26 cellular contexts compared by ENCODE assay signal in the genomic region with DNA sequence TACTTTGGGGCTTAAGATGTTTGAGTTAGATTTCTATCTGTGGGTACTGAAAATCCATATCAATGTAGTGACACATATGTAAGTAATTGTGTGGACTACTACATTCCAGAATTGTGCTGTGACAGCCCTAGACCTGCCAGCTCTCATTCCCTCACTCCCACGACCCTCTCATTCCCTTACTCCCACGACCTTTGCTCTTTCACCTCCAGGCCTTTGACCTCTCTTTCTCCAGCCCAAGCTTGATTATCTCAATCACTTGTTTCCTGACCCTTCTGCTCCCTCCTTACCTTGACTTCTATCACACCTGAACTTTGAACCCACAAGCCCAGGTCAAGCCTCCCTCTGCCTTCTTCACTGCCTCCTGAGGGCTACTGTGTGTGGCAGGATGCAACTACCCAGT. TPM values are rescaled to one million over a fixed set of nuclear protein-coding genes. Genes with fewer than 3 reads are reported as not detected.
DNase-seq lines count a peak whose midpoint lies in the region; ATAC-seq, FAIRE-seq and TF ChIP-seq lines count a peak whose summit lies in the region.
"Had no signal": no experiment of that assay in that cellular context is flagged by ENCODE, and none has a peak within 500 bp of the region (broad histone marks: within the 10 kb centered on the region; RNA-seq: fewer than 3 reads in every experiment).

No MANE protein-coding gene starts in this region.

- peak overlapping the region; percentile 57; the same call in 1 of the 2 replicates for H2AFZ ChIP-seq in K562 (ENCODE audit: low read depth, low read length)
- no peak overlapping the region for H2AFZ ChIP-seq in SK-N-SH (ENCODE audit: low read depth)
- H2AFZ ChIP-seq: GM23248 had no signal

- no peaks in the 10 kb centered on the region for H3K9me3 Mint-ChIP-seq in activated naive CD4-positive, alpha-beta T cell treated with anti-CD3 and anti-CD28 coated beads, Interleukin-2, amount 50 U/mL, for 24 hours
- H3K9me3 Mint-ChIP-seq in Caco-2 (ENCODE audit: unreplicated experiment): no peaks in the 10 kb centered on the region
- peaks cover 0 to 10% (median 0%) of the 10 kb centered on the region in 11 donors for H3K9me3 Mint-ChIP-seq in naive thymus-derived CD4-positive, alpha-beta T cell
- H3K9me3 Mint-ChIP-seq: IgD-negative memory B cell had no signal

- ATAC-seq in K562 (no peak), GM19395 (IDR thresholded peaks at IDR 0.05; ENCODE audit: unreplicated experiment) (no peak)
- no peak for ATAC-seq in naive thymus-derived CD4-positive, alpha-beta T cell

- POLR2A ChIA-PET in Caco-2 (lab: Charles Lee): no interaction called here
- POLR2A ChIA-PET in K562 (lab: Yijun Ruan, JAX): no interaction called here
- POLR2A ChIA-PET in naive thymus-derived CD4-positive, alpha-beta T cell (lab: Charles Lee): no interaction called here
- POLR2A ChIA-PET in SK-N-SH (lab: Yijun Ruan, JAX): no interaction called here

- H4K20me1 ChIP-seq in K562 (replicated peaks; ENCODE audit: control insufficient read depth, insufficient read depth, low read length) (no peaks in the 10 kb centered on the region), SK-N-SH (ENCODE audit: insufficient read depth) (no peaks in the 10 kb centered on the region)
- H4K20me1 ChIP-seq: BLaER1 had no signal

- H3K9ac ChIP-seq in K562 (ENCODE audit: insufficient read depth in 1 of 2, low read depth in 2 of 2, low read length in 2 of 2) (no peak overlapping the region), SK-N-SH (no peak overlapping the region)
- H3K9ac ChIP-seq: BLaER1, GM23248 had no signal

- WGBS in K562 (ENCODE audit: insufficient coverage, low coverage, missing lambda C conversion rate): 4% methylated on average over 2 of the region's 2 CpGs
- 43% methylated on average over 2 of the region's 2 CpGs for WGBS in SK-N-SH (ENCODE audit: low lambda C conversion rate)

- H3K9me1 ChIP-seq in K562 (ENCODE audit: control insufficient read depth, insufficient read depth, low read length): no peaks in the 10 kb centered on the region

- H3K36me3 Mint-ChIP-seq in activated naive CD4-positive, alpha-beta T cell treated with anti-CD3 and anti-CD28 coated beads, Interleukin-2, amount 50 U/mL, for 24 hours: peaks cover 3% of the 10 kb centered on the region
- H3K36me3 Mint-ChIP-seq in Caco-2 (ENCODE audit: insufficient read depth, unreplicated experiment): peaks cover 14% of the 10 kb centered on the region
- H3K36me3 Mint-ChIP-seq in naive thymus-derived CD4-positive, alpha-beta T cell: peaks cover 4 to 8% (median 6%) of the 10 kb centered on the region in 5 donors

- TF ChIP-seq CTCF in Caco-2 (IDR thresholded peaks at IDR 0.05; ENCODE audit: insufficient read depth in 1 of 2, low read depth in 1 of 2, low read length in 1 of 2, severe bottlenecking in 1 of 2, unreplicated experiment in 1 of 2) (no peak), K562 (IDR thresholded peaks at IDR 0.05 in 2 of 3, conservative IDR thresholded peaks at IDR 0.05 in 1 of 3; ENCODE audit: insufficient read depth in 2 of 3, low read depth in 1 of 3, low read length in 3 of 3) (no peak), SK-N-SH (IDR thresholded peaks at IDR 0.05) (no peak)

- no peak for DNase-seq in activated naive CD4-positive, alpha-beta T cell treated with anti-CD3 and anti-CD28 coated beads, Interleukin-2, amount 50 U/mL, for 16 hours
- DNase-seq in Caco-2 (no peak), K562 (ENCODE audit: extremely low read depth in 1 of 4, low spot score in 3 of 4) (no peak), SK-N-SH (no peak), GM03348 (ENCODE audit: low spot score) (no peak)
- DNase-seq in naive thymus-derived CD4-positive, alpha-beta T cell: no peak
- DNase-seq: ACHN, COR-L47, DMS 273 treated with DMSO at 0.1 percent for 48 hours, DMS79 treated with DMSO at 0.1 percent for 48 hours, GM23248, Karpas-422, NCI-H1417, NCI-H187, NCI-H446, NCI-H526, OCI-M1, Right ventricle myocardium superior had no signal

- H3K4me1 Mint-ChIP-seq in activated naive CD4-positive, alpha-beta T cell treated with anti-CD3 and anti-CD28 coated beads, Interleukin-2, amount 50 U/mL, for 24 hours: peaks cover 14% of the 10 kb centered on the region
- H3K4me1 Mint-ChIP-seq in Caco-2 (ENCODE audit: low read depth, unreplicated experiment): peaks cover 13% of the 10 kb centered on the region
- H3K4me1 Mint-ChIP-seq in naive thymus-derived CD4-positive, alpha-beta T cell: peaks cover 17 to 25% (median 19%) of the 10 kb centered on the region in 7 donors

- TF ChIP-seq POLR2A in K562 (conservative IDR thresholded peaks at IDR 0.05): no peak

- no peak overlapping the region for H3K4me3 Mint-ChIP-seq in activated naive CD4-positive, alpha-beta T cell treated with anti-CD3 and anti-CD28 coated beads, Interleukin-2, amount 50 U/mL, for 24 hours
- H3K4me3 Mint-ChIP-seq in Caco-2 (ENCODE audit: unreplicated experiment): no peak overlapping the region
- H3K4me3 Mint-ChIP-seq in naive thymus-derived CD4-positive, alpha-beta T cell: no peak overlapping the region
- H3K4me3 Mint-ChIP-seq: IgD-negative memory B cell had no signal

- H3K36me3 ChIP-seq in Caco-2 (ENCODE audit: control insufficient read depth, insufficient read depth, low read length): no peaks in the 10 kb centered on the region
- H3K36me3 ChIP-seq in K562 (ENCODE audit: control insufficient read depth, insufficient read depth, low read length): 0 out of 3 replicates have a peak, but pooled peaks cover 3% of the 10 kb centered on the region
- peaks cover 0 to 5% (median 0%) of the 10 kb centered on the region in 3 experiments for H3K36me3 ChIP-seq in naive thymus-derived CD4-positive, alpha-beta T cell (ENCODE audit: control insufficient read depth in 2 of 3, insufficient read depth in 3 of 3, low read length in 3 of 3)
- H3K36me3 ChIP-seq in SK-N-SH (replicated peaks in 1 of 2; ENCODE audit: control insufficient read depth in 1 of 2, insufficient read depth in 2 of 2, low read length in 1 of 2): no peaks in the 10 kb centered on the region
- H3K36me3 ChIP-seq: HAP-1 had no signal

- H3K27me3 Mint-ChIP-seq in activated naive CD4-positive, alpha-beta T cell treated with anti-CD3 and anti-CD28 coated beads, Interleukin-2, amount 50 U/mL, for 24 hours: no peaks in the 10 kb centered on the region
- no peaks in the 10 kb centered on the region for H3K27me3 Mint-ChIP-seq in Caco-2 (ENCODE audit: insufficient read depth, unreplicated experiment)
- peaks cover 0 to 6% (median 0%) of the 10 kb centered on the region in 5 donors for H3K27me3 Mint-ChIP-seq in naive thymus-derived CD4-positive, alpha-beta T cell
- H3K27me3 Mint-ChIP-seq: IgD-negative memory B cell had no signal

- H3K27ac ChIP-seq in K562 (ENCODE audit: extremely low read depth, low read depth, low read length) (no peak overlapping the region), SK-N-SH (ENCODE audit: low read depth in 2 of 2, low read length in 1 of 2) (no peak overlapping the region)
- H3K27ac ChIP-seq in naive thymus-derived CD4-positive, alpha-beta T cell (ENCODE audit: low read depth, low read length): no peak overlapping the region
- H3K27ac ChIP-seq: 22Rv1, BLaER1, GM23248 had no signal

- H3K4me1 ChIP-seq in Caco-2 (peaks cover 6% of the 10 kb centered on the region; the same call in 1 of the 2 replicates), K562 (replicated peaks in 1 of 2; ENCODE audit: control insufficient read depth in 2 of 2, insufficient read depth in 2 of 2, low read length in 2 of 2) (peaks cover 4 to 14% of the 10 kb centered on the region in 2 experiments; a peak in 4 of 5 replicates), SK-N-SH (ENCODE audit: control insufficient read depth in 1 of 2, insufficient read depth in 2 of 2, low read depth in 1 of 2, low read length in 1 of 2) (peaks cover 0 to 12% of the 10 kb centered on the region in 2 experiments; a peak in 2 of 4 replicates)
- peaks cover 10 to 12% of the 10 kb centered on the region in 2 donors for H3K4me1 ChIP-seq in naive thymus-derived CD4-positive, alpha-beta T cell (ENCODE audit: control insufficient read depth in 2 of 2, insufficient read depth in 2 of 2, low read length in 2 of 2)

- H3K9me3 ChIP-seq in Caco-2: no peaks in the 10 kb centered on the region
- H3K9me3 ChIP-seq in K562 (replicated peaks; ENCODE audit: control insufficient read depth, insufficient read depth, low read depth, low read length): no peaks in the 10 kb centered on the region
- peaks cover 0 to 2% (median 0%) of the 10 kb centered on the region in 3 experiments for H3K9me3 ChIP-seq in naive thymus-derived CD4-positive, alpha-beta T cell (ENCODE audit: control insufficient read depth in 2 of 3, low read length in 3 of 3)
- no peaks in the 10 kb centered on the region for H3K9me3 ChIP-seq in SK-N-SH
- H3K9me3 ChIP-seq: BLaER1, HAP-1 had no signal

- TF ChIP-seq RAD21 in K562 (CRISPR knock-in tag; conservative IDR thresholded peaks at IDR 0.05 in 1 of 2, IDR thresholded peaks at IDR 0.05 in 1 of 2) (no peak), SK-N-SH (IDR thresholded peaks at IDR 0.05; ENCODE audit: low read length) (no peak)

- H3K27me3 ChIP-seq in Caco-2 (replicated peaks; ENCODE audit: control insufficient read depth, insufficient read depth, low read length) (no peaks in the 10 kb centered on the region), K562 (ENCODE audit: control insufficient read depth in 2 of 2, insufficient read depth in 2 of 2, low read length in 2 of 2) (no peaks in the 10 kb centered on the region), SK-N-SH (ENCODE audit: insufficient read depth) (no peaks in the 10 kb centered on the region)
- H3K27me3 ChIP-seq in naive thymus-derived CD4-positive, alpha-beta T cell (ENCODE audit: control insufficient read depth in 2 of 2, insufficient read depth in 2 of 2, low read length in 2 of 2): no peaks in the 10 kb centered on the region
- H3K27me3 ChIP-seq: BLaER1 had no signal

- intact Hi-C loops in Caco-2 (cut with micrococcal nuclease; ENCODE audit: unreplicated experiment): no loop called here
- intact Hi-C loops in K562 (cut with micrococcal nuclease): no loop called here
- intact Hi-C loops in naive thymus-derived CD4-positive, alpha-beta T cell (cut with micrococcal nuclease): loop anchor here in 1 of 2 donors (10.0 kb wide), 1 partner anchor 452 kb away; a partner anchor contains a TSS

- BruUV-seq in Caco-2 (replicated peaks; lab: Mats Ljungman, UMichigan) (no TSS peak), K562 (replicated peaks; lab: Mats Ljungman, UMichigan) (no TSS peak)

- CTCF ChIA-PET in Caco-2 (lab: Charles Lee) (interaction anchor here (1.0 kb wide), 1 partner anchor 32 kb away, joined by 3 read pairs; no protein-coding TSS in a partner anchor), K562 (lab: Yijun Ruan, JAX; ENCODE audit: low intra/inter-chr PET ratio) (no interaction called here), SK-N-SH (lab: Yijun Ruan, JAX) (interaction anchor here (0.9 to 5.3 kb wide), 3 partner anchors 10 to 32 kb away, joined by 3 to 26 read pairs (median 4); a partner anchor contains a TSS)
- CTCF ChIA-PET in naive thymus-derived CD4-positive, alpha-beta T cell (lab: Charles Lee): interaction anchor here (0.6 kb wide), 1 partner anchor 53 kb away, joined by 3 read pairs; no protein-coding TSS in a partner anchor

- FAIRE-seq in K562 (lab: Jason Lieb, UNC): no peak
- FAIRE-seq: GM12891, RCC 7860 had no signal

- no peaks in the 10 kb centered on the region for H3K9me2 ChIP-seq in SK-N-SH

- no peak for TF ChIP-seq EP300 in K562 (IDR thresholded peaks at IDR 0.05; ENCODE audit: low read length)
- TF ChIP-seq EP300 in SK-N-SH (IDR thresholded peaks at IDR 0.05; ENCODE audit: borderline replicate concordance in 1 of 2, low read depth in 1 of 2, low read length in 1 of 2): no peak

- peak overlapping the region; percentile 20 for H3K27ac Mint-ChIP-seq in activated naive CD4-positive, alpha-beta T cell treated with anti-CD3 and anti-CD28 coated beads, Interleukin-2, amount 50 U/mL, for 24 hours
- peak overlapping the region; percentile 18 for H3K27ac Mint-ChIP-seq in Caco-2 (ENCODE audit: unreplicated experiment)
- peak overlapping the region in 6 of 9 donors; percentile 39 to 98 (median 86) for H3K27ac Mint-ChIP-seq in naive thymus-derived CD4-positive, alpha-beta T cell

- in situ Hi-C loops in K562 (cut with MboI): no loop called here

- H3K79me2 ChIP-seq in K562 (ENCODE audit: control insufficient read depth, insufficient read depth, low read length) (peaks cover 14% of the 10 kb centered on the region), SK-N-SH (ENCODE audit: insufficient read depth) (peaks cover 13% of the 10 kb centered on the region)

- no peak overlapping the region for H3K4me2 ChIP-seq in K562 (ENCODE audit: insufficient read depth, low read length)
- H3K4me2 ChIP-seq in SK-N-SH: no peak overlapping the region
- H3K4me2 ChIP-seq: BLaER1 had no signal

- H3F3A ChIP-seq in SK-N-SH (replicated peaks; ENCODE audit: insufficient read depth): no peaks in the 10 kb centered on the region

- H3K4me3 ChIP-seq in Caco-2 (ENCODE audit: low read depth, low read length) (no peak overlapping the region), K562 (no peak overlapping the region), SK-N-SH (ENCODE audit: low read depth in 2 of 2, low read length in 1 of 2) (no peak overlapping the region)
- no peak overlapping the region for H3K4me3 ChIP-seq in naive thymus-derived CD4-positive, alpha-beta T cell (ENCODE audit: low read length)
- H3K4me3 ChIP-seq: BLaER1, GM23248, HAP-1 had no signal

RNA-seq across cellular contexts. Expression of a gene that starts 3.6 kb away (rescaled TPM):
- total RNA-seq in Caco-2 (2022) (53.3 and 56.4 TPM in 2 replicates), K562 (2014; rRNA removed) (140 and 148 TPM in 2 replicates), K562 (2014; rRNA removed; fragmentation: Illumina TruSeq; extraction: Trizol) (117 and 119 TPM in 2 replicates), K562 (2015; rRNA removed; fragmentation: Illumina TruSeq; extraction: Trizol) (131 TPM in 2 replicates), K562 (2021) (106 and 110 TPM in 2 replicates)
- 55.5 and 61.2 TPM in 2 replicates for total RNA-seq in K562 (2011; cell fraction: chromatin; rRNA removed; ENCODE audit: low replicate concordance)
- total RNA-seq in K562 (2011; cell fraction: nucleolus; rRNA removed): 45.7 and 51.0 TPM in 2 replicates
- 45.6 and 47.1 TPM in 2 replicates for total RNA-seq in K562 (2011; cell fraction: nucleoplasm; rRNA removed)
- polyA plus RNA-seq in K562 (2011; rRNA removed) (69.8 and 94.4 TPM in 2 replicates), K562 (2014; fragmentation: Illumina TruSeq; extraction: Trizol) (140 and 147 TPM in 2 replicates), K562 (2014; fragmentation: Nextera tagmentation; extraction: Ambion mirVana) (10 to 100 TPM; 20.7 to 40.2 TPM), K562 (2014; rRNA removed) (103 and 113 TPM in 2 replicates), SK-N-SH (2012; rRNA removed) (140 and 145 TPM in 2 replicates)
- polyA plus RNA-seq in K562 (2011; cell fraction: cytosol; rRNA removed): 80.6 and 98.7 TPM in 2 replicates
- polyA plus RNA-seq in K562 (2011; cell fraction: nucleus; rRNA removed): 36.0 and 40.8 TPM in 2 replicates
- polyA plus RNA-seq in K562 (2012): 77.9 and 122 TPM in 2 replicates
- polyA minus RNA-seq in K562 (2011; rRNA and poly(A)+ RNA removed): 63.4 and 91.2 TPM in 2 replicates
- 42.4 and 64.1 TPM in 2 replicates for polyA minus RNA-seq in K562 (2011; cell fraction: cytosol; rRNA and poly(A)+ RNA removed)
- 28.1 and 32.5 TPM in 2 replicates for polyA minus RNA-seq in K562 (2011; cell fraction: nucleus; rRNA and poly(A)+ RNA removed)
- 10 to 100 TPM; 16.8 to 59.3 (median 22.5) TPM for total RNA-seq in naive thymus-derived CD4-positive, alpha-beta T cell
- 10 to 100 TPM; 54.8 to 73.7 TPM for polyA plus RNA-seq in naive thymus-derived CD4-positive, alpha-beta T cell
- 148 and 151 TPM in 2 replicates for polyA plus RNA-seq in SK-N-SH (2012; cell fraction: cytosol; rRNA removed)
- polyA plus RNA-seq in SK-N-SH (2012; cell fraction: nucleus; rRNA removed): 68.4 and 76.8 TPM in 2 replicates

RNA-seq across cellular contexts. Expression of a gene that starts 26.0 kb away (rescaled TPM):
- total RNA-seq in Caco-2 (2022) (13.8 and 14.0 TPM in 2 replicates), K562 (2014; rRNA removed) (11.1 and 13.6 TPM in 2 replicates), K562 (2014; rRNA removed; fragmentation: Illumina TruSeq; extraction: Trizol) (1.3 and 2.0 TPM in 2 replicates), K562 (2015; rRNA removed; fragmentation: Illumina TruSeq; extraction: Trizol) (5.0 and 5.2 TPM in 2 replicates), K562 (2021) (11.8 and 14.9 TPM in 2 replicates)
- total RNA-seq in K562 (2011; cell fraction: chromatin; rRNA removed; ENCODE audit: low replicate concordance): 13.5 and 23.2 TPM in 2 replicates
- 18.2 and 23.6 TPM in 2 replicates for total RNA-seq in K562 (2011; cell fraction: nucleolus; rRNA removed)
- total RNA-seq in K562 (2011; cell fraction: nucleoplasm; rRNA removed): 9.9 and 12.0 TPM in 2 replicates
- polyA plus RNA-seq in K562 (2011; rRNA removed) (7.7 and 10.5 TPM in 2 replicates), K562 (2014; fragmentation: Illumina TruSeq; extraction: Trizol) (9.2 and 11.8 TPM in 2 replicates), K562 (2014; fragmentation: Nextera tagmentation; extraction: Ambion mirVana) (under 1 TPM; 0.35 to 0.52 TPM), K562 (2014; rRNA removed) (8.6 and 11.6 TPM in 2 replicates), SK-N-SH (2012; rRNA removed) (10.5 and 12.4 TPM in 2 replicates)
- polyA plus RNA-seq in K562 (2011; cell fraction: cytosol; rRNA removed): 6.6 and 20.6 TPM in 2 replicates
- polyA plus RNA-seq in K562 (2011; cell fraction: nucleus; rRNA removed): 12.8 and 19.8 TPM in 2 replicates
- polyA plus RNA-seq in K562 (2012): 11.5 and 19.8 TPM in 2 replicates
- 6.0 and 7.0 TPM in 2 replicates for polyA minus RNA-seq in K562 (2011; rRNA and poly(A)+ RNA removed)
- 8.6 and 15.6 TPM in 2 replicates for polyA minus RNA-seq in K562 (2011; cell fraction: cytosol; rRNA and poly(A)+ RNA removed)
- 19.1 and 22.1 TPM in 2 replicates for polyA minus RNA-seq in K562 (2011; cell fraction: nucleus; rRNA and poly(A)+ RNA removed)
- 10 to 100 TPM; 17.3 to 18.5 (median 17.9) TPM for total RNA-seq in naive thymus-derived CD4-positive, alpha-beta T cell
- 10 to 100 TPM; 22.5 to 31.4 TPM for polyA plus RNA-seq in naive thymus-derived CD4-positive, alpha-beta T cell
- 4.6 and 8.1 TPM in 2 replicates for polyA plus RNA-seq in SK-N-SH (2012; cell fraction: cytosol; rRNA removed)
- 13.3 and 17.4 TPM in 2 replicates for polyA plus RNA-seq in SK-N-SH (2012; cell fraction: nucleus; rRNA removed)

Comparison
In these comparisons a context has a peak if more than half of its experiments do, and no peak if none do; other contexts are left out.
1. H3K27ac Mint-ChIP-seq: peak in every context shown above with its lines; median percentile 86 in naive thymus-derived CD4-positive, alpha-beta T cell; 20 in activated naive CD4-positive, alpha-beta T cell treated with anti-CD3 and anti-CD28 coated beads, Interleukin-2, amount 50 U/mL, for 24 hours; 18 in Caco-2.